ENCODE assay signal across 17 cellular contexts in the genomic region with DNA sequence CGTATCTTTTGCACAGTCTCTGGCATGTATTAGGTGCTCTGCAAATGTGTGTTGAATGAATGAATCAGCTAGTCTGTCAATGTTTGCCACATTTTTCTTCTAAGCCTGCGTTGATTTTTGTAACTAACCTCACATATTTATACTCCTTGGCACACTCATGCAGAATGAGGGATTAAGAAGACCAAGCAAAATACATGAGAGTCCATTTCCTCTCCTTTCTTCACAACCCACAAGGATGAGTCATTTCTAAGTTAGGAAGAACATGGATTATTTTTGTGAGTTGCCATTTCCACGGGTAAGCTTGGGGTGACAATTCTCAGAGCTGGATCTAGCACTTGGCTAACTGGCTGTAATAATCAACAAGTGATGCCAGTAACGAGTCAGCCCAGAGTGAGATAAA.
DNase-seq lines count a peak whose midpoint lies in the region; ATAC-seq, FAIRE-seq and TF ChIP-seq lines count a peak whose summit lies in the region.
"Had no signal": no experiment of that assay in that cellular context is flagged by ENCODE, and none has a peak within 500 bp of the region (broad histone marks: within the 10 kb centered on the region; RNA-seq: fewer than 3 reads in every experiment).

No MANE protein-coding gene starts in this region.

- H3K9me3 Mint-ChIP-seq in HFFc6 (no peaks in the 10 kb centered on the region), astrocyte (ENCODE audit: unreplicated experiment) (peaks cover 1% of the 10 kb centered on the region)
- no peaks in the 10 kb centered on the region for H3K9me3 Mint-ChIP-seq in activated CD4-positive, alpha-beta T cell treated with anti-CD3 and anti-CD28 coated beads, Interleukin-2, amount 10 ng/mL, durations not matched to agents 24 days and 14 days
- H3K9me3 Mint-ChIP-seq in stimulated activated effector memory CD8-positive, alpha-beta T cell treated with anti-CD3 and anti-CD28 coated beads, Interleukin-12 subunit alpha, Interleukin-12 subunit beta, amount 100 ng/mL, for 72 hours, result no peaks in the 10 kb centered on the region
- H3K9me3 Mint-ChIP-seq: naive B cell had no signal

- FAIRE-seq in astrocyte (lab: Jason Lieb, UNC), result peak; percentile 99

- intact Hi-C loops in A673 (cut with micrococcal nuclease; ENCODE audit: unreplicated experiment), result no loop called here
- intact Hi-C loops in activated CD4-positive, alpha-beta T cell treated with anti-CD3 and anti-CD28 coated beads, Interleukin-2, amount 10 ng/mL, durations not matched to agents 24 days and 14 days (cut with micrococcal nuclease), result no loop called here

- peak overlapping the region; percentile 32; the same call in 1 of the 2 replicates for H3K27ac Mint-ChIP-seq in HFFc6
- H3K27ac Mint-ChIP-seq in astrocyte (ENCODE audit: unreplicated experiment), result no peak overlapping the region
- no peak overlapping the region for H3K27ac Mint-ChIP-seq in activated CD4-positive, alpha-beta T cell treated with anti-CD3 and anti-CD28 coated beads, Interleukin-2, amount 10 ng/mL, durations not matched to agents 24 days and 14 days
- no peak overlapping the region for H3K27ac Mint-ChIP-seq in stimulated activated effector memory CD8-positive, alpha-beta T cell treated with anti-CD3 and anti-CD28 coated beads, Interleukin-12 subunit alpha, Interleukin-12 subunit beta, amount 100 ng/mL, for 72 hours
- H3K27ac Mint-ChIP-seq: effector memory CD8-positive, alpha-beta T cell; naive B cell had no signal

- no peaks in the 10 kb centered on the region for H3K79me2 ChIP-seq in astrocyte (ENCODE audit: insufficient read depth, low read length)

- peak; percentile 70 for DNase-seq in A673 (ENCODE audit: low spot score)
- DNase-seq in HFFc6, result peak; percentile 61
- peak; percentile 81 for DNase-seq in astrocyte (ENCODE audit: low read depth)
- peak in 1 of 2 donors; percentile 35 for DNase-seq in foreskin keratinocyte
- no peak for DNase-seq in coronary artery (ENCODE audit: low spot score)
- no peak for DNase-seq in activated CD4-positive, alpha-beta T cell treated with anti-CD3 and anti-CD28 coated beads, Interleukin-2, amount 10 ng/mL, durations not matched to agents 24 days and 14 days
- DNase-seq in NCI-H1048 (lab: John Stamatoyannopoulos, UW), result no peak
- DNase-seq in stimulated activated effector memory CD8-positive, alpha-beta T cell treated with anti-CD3 and anti-CD28 coated beads, Interleukin-12 subunit alpha, Interleukin-12 subunit beta, amount 100 ng/mL, for 72 hours (ENCODE audit: low spot score in 2 of 2), result no peak
- DNase-seq: activated effector memory CD4-positive, alpha-beta T cell treated with anti-CD3 and anti-CD28 coated beads, Interleukin-2, amount 50 U/mL, for 16 hours; effector memory CD8-positive, alpha-beta T cell; heart left ventricle; naive B cell; NCI-H1417 treated with DMSO at 0.1 percent for 48 hours; stimulated activated CD4-positive, alpha-beta T cell treated with anti-CD3 and anti-CD28 coated beads, Interleukin-2, amount 100 ng/mL, for 48 hours; upper lobe of right lung had no signal

- H3K27me3 ChIP-seq in A673 (replicated peaks; ENCODE audit: insufficient read depth, low read depth, low read length, poor library complexity) (no peaks in the 10 kb centered on the region), astrocyte (ENCODE audit: insufficient read depth, low read length) (no peaks in the 10 kb centered on the region), foreskin keratinocyte (no peaks in the 10 kb centered on the region)
- H3K27me3 ChIP-seq: heart left ventricle, right atrium auricular region, upper lobe of right lung had no signal

- no peaks in the 10 kb centered on the region for H3K36me3 Mint-ChIP-seq in HFFc6 (ENCODE audit: low read depth)
- H3K36me3 Mint-ChIP-seq in astrocyte (ENCODE audit: low read depth, unreplicated experiment), result no peaks in the 10 kb centered on the region
- H3K36me3 Mint-ChIP-seq in activated CD4-positive, alpha-beta T cell treated with anti-CD3 and anti-CD28 coated beads, Interleukin-2, amount 10 ng/mL, durations not matched to agents 24 days and 14 days (ENCODE audit: low read depth), result no peaks in the 10 kb centered on the region
- no peaks in the 10 kb centered on the region for H3K36me3 Mint-ChIP-seq in stimulated activated effector memory CD8-positive, alpha-beta T cell treated with anti-CD3 and anti-CD28 coated beads, Interleukin-12 subunit alpha, Interleukin-12 subunit beta, amount 100 ng/mL, for 72 hours

- H3K4me3 ChIP-seq in A673 (ENCODE audit: low read depth, low read length, poor library complexity, severe bottlenecking), result no peak overlapping the region
- no peak overlapping the region for H3K4me3 ChIP-seq in astrocyte (ENCODE audit: insufficient read depth, low read depth, low read length)
- H3K4me3 ChIP-seq in coronary artery, result no peak overlapping the region
- H3K4me3 ChIP-seq: cardiac muscle cell, heart left ventricle, right atrium auricular region, upper lobe of right lung had no signal

- H2AFZ ChIP-seq in astrocyte (ENCODE audit: low read depth, low read length), result no peak overlapping the region

- BruUV-seq in A673 (replicated peaks; lab: Mats Ljungman, UMichigan), result no TSS peak

- CTCF ChIA-PET in A673 (lab: Charles Lee), result no interaction called here

- H3K9me3 ChIP-seq in A673 (ENCODE audit: low read depth, low read length, poor library complexity, severe bottlenecking) (no peaks in the 10 kb centered on the region), astrocyte (ENCODE audit: insufficient read depth, low read depth, low read length) (no peaks in the 10 kb centered on the region)
- H3K9me3 ChIP-seq: heart left ventricle, right atrium auricular region, upper lobe of right lung had no signal

- peak; percentile 50 for ATAC-seq in foreskin keratinocyte
- ATAC-seq in stimulated activated effector memory CD8-positive, alpha-beta T cell treated with anti-CD3 and anti-CD28 coated beads, Interleukin-12 subunit alpha, Interleukin-12 subunit beta, amount 100 ng/mL, for 72 hours, result no peak
- ATAC-seq: effector memory CD8-positive, alpha-beta T cell; heart left ventricle; upper lobe of right lung had no signal

- peaks cover 39% of the 10 kb centered on the region for H3K4me1 Mint-ChIP-seq in HFFc6 (ENCODE audit: low read depth)
- H3K4me1 Mint-ChIP-seq in astrocyte (ENCODE audit: low read depth, unreplicated experiment), result peaks cover 9% of the 10 kb centered on the region
- no peaks in the 10 kb centered on the region for H3K4me1 Mint-ChIP-seq in activated CD4-positive, alpha-beta T cell treated with anti-CD3 and anti-CD28 coated beads, Interleukin-2, amount 10 ng/mL, durations not matched to agents 24 days and 14 days
- H3K4me1 Mint-ChIP-seq in stimulated activated effector memory CD8-positive, alpha-beta T cell treated with anti-CD3 and anti-CD28 coated beads, Interleukin-12 subunit alpha, Interleukin-12 subunit beta, amount 100 ng/mL, for 72 hours, result no peaks in the 10 kb centered on the region
- H3K4me1 Mint-ChIP-seq: naive B cell had no signal

- H3K27ac ChIP-seq in A673 (ENCODE audit: low read depth, low read length, poor library complexity, severe bottlenecking) (peak overlapping the region; percentile 14), astrocyte (ENCODE audit: low read depth, low read length) (no peak overlapping the region), foreskin keratinocyte (no peak overlapping the region), coronary artery (no peak overlapping the region)
- H3K27ac ChIP-seq: cardiac muscle cell, heart left ventricle, right atrium auricular region, upper lobe of right lung had no signal

- H3K27me3 Mint-ChIP-seq in HFFc6 (ENCODE audit: insufficient read depth) (no peaks in the 10 kb centered on the region), astrocyte (ENCODE audit: low read depth, unreplicated experiment) (no peaks in the 10 kb centered on the region)
- no peaks in the 10 kb centered on the region for H3K27me3 Mint-ChIP-seq in activated CD4-positive, alpha-beta T cell treated with anti-CD3 and anti-CD28 coated beads, Interleukin-2, amount 10 ng/mL, durations not matched to agents 24 days and 14 days
- H3K27me3 Mint-ChIP-seq: effector memory CD8-positive, alpha-beta T cell; naive B cell had no signal

- H3K4me1 ChIP-seq in A673 (ENCODE audit: insufficient read depth, low read length, poor library complexity, severe bottlenecking), result peaks cover 17% of the 10 kb centered on the region
- H3K4me1 ChIP-seq in astrocyte (ENCODE audit: insufficient read depth, low read length), result peaks cover 8% of the 10 kb centered on the region
- H3K4me1 ChIP-seq in foreskin keratinocyte, result peaks cover 6% of the 10 kb centered on the region
- H3K4me1 ChIP-seq: heart left ventricle, right atrium auricular region, upper lobe of right lung had no signal

- H3K4me3 Mint-ChIP-seq in HFFc6 (no peak overlapping the region), astrocyte (ENCODE audit: unreplicated experiment) (no peak overlapping the region)
- no peak overlapping the region for H3K4me3 Mint-ChIP-seq in activated CD4-positive, alpha-beta T cell treated with anti-CD3 and anti-CD28 coated beads, Interleukin-2, amount 10 ng/mL, durations not matched to agents 24 days and 14 days
- H3K4me3 Mint-ChIP-seq in stimulated activated effector memory CD8-positive, alpha-beta T cell treated with anti-CD3 and anti-CD28 coated beads, Interleukin-12 subunit alpha, Interleukin-12 subunit beta, amount 100 ng/mL, for 72 hours, result no peak overlapping the region
- H3K4me3 Mint-ChIP-seq: effector memory CD8-positive, alpha-beta T cell; naive B cell had no signal

- no peak overlapping the region for H3K9ac ChIP-seq in astrocyte (ENCODE audit: low read length)

- H4K20me1 ChIP-seq in astrocyte (ENCODE audit: insufficient read depth, low read length), result no peaks in the 10 kb centered on the region

- H3K36me3 ChIP-seq in A673 (ENCODE audit: insufficient read depth, low read length, poor library complexity, severe bottlenecking) (no peaks in the 10 kb centered on the region), astrocyte (ENCODE audit: insufficient read depth, low read length) (no peaks in the 10 kb centered on the region)
- H3K36me3 ChIP-seq: cardiac muscle cell, right atrium auricular region, upper lobe of right lung had no signal

- POLR2A ChIA-PET in A673 (lab: Charles Lee; ENCODE audit: low non-redundant PET), result no interaction called here

- H3K4me2 ChIP-seq in astrocyte (ENCODE audit: low read length), result no peak overlapping the region

- TF ChIP-seq CTCF in A673 (conservative IDR thresholded peaks at IDR 0.05; ENCODE audit: low read depth, low read length) (no peak), HFFc6 (IDR thresholded peaks at IDR 0.05) (no peak), astrocyte (IDR thresholded peaks at IDR 0.05; ENCODE audit: insufficient read depth, low read depth, low read length) (no peak), foreskin keratinocyte (conservative IDR thresholded peaks at IDR 0.05) (no peak), coronary artery (IDR thresholded peaks at IDR 0.05) (no peak)

Comparison
In these comparisons a context has a peak if more than half of its experiments do, and no peak if none do; other contexts are left out.
1. DNase-seq: peak in A673 (single experiment), HFFc6 (single experiment) and astrocyte (single experiment); none in coronary artery (single experiment), activated CD4-positive, alpha-beta T cell treated with anti-CD3 and anti-CD28 coated beads, Interleukin-2, amount 10 ng/mL, durations not matched to agents 24 days and 14 days (single experiment), NCI-H1048 (single experiment) and stimulated activated effector memory CD8-positive, alpha-beta T cell treated with anti-CD3 and anti-CD28 coated beads, Interleukin-12 subunit alpha, Interleukin-12 subunit beta, amount 100 ng/mL, for 72 hours (0 of 2).